ENCODE assay signal across 1 cellular context in genomic region chr4:184617611-184618196, GRCh38.
TF ChIP-seq lines count a peak whose summit lies in the region.

No MANE protein-coding gene starts in this region.

TF ChIP-seq in H1, 55 proteins besides CTCF, POLR2A, EP300 and RAD21:
- TF ChIP-seq SP1 (IDR thresholded peaks at IDR 0.05; ENCODE audit: low read depth, low read length) (peak; percentile 6; the same call in 1 of the 2 replicates), ASH2L (IDR thresholded peaks at IDR 0.05; ENCODE audit: low read length) (no peak), BCL11A (IDR thresholded peaks at IDR 0.05; ENCODE audit: low read depth in 2 of 2, low read length in 2 of 2) (no peak), SIN3A (conservative IDR thresholded peaks at IDR 0.05 in 1 of 2, IDR thresholded peaks at IDR 0.05 in 1 of 2; ENCODE audit: low read depth in 1 of 2, low read length in 2 of 2) (no peak), POU5F1 (IDR thresholded peaks at IDR 0.05; ENCODE audit: low read depth, low read length) (peak; percentile 11; the same call in 1 of the 2 replicates), CREB1 (IDR thresholded peaks at IDR 0.05) (0 out of 2 replicates have a peak, but pooled peaks have one; percentile 27), SP4 (IDR thresholded peaks at IDR 0.05; ENCODE audit: low read length) (no peak), KDM5A (IDR thresholded peaks at IDR 0.05; ENCODE audit: low read length) (no peak)
- TF ChIP-seq, protein P1, sequence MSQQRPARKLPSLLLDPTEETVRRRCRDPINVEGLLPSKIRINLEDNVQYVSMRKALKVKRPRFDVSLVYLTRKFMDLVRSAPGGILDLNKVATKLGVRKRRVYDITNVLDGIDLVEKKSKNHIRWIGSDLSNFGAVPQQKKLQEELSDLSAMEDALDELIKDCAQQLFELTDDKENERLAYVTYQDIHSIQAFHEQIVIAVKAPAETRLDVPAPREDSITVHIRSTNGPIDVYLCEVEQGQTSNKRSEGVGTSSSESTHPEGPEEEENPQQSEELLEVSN (IDR thresholded peaks at IDR 0.05): peak; percentile 45
- TF ChIP-seq, protein P2, sequence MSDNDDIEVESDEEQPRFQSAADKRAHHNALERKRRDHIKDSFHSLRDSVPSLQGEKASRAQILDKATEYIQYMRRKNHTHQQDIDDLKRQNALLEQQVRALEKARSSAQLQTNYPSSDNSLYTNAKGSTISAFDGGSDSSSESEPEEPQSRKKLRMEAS (IDR thresholded peaks at IDR 0.05): peak; percentile 34; the same call in 1 of the 2 replicates
TF ChIP-seq in H1: peak in this region for 5.
